25 cellular contexts compared by ENCODE assay signal in the genomic region with DNA sequence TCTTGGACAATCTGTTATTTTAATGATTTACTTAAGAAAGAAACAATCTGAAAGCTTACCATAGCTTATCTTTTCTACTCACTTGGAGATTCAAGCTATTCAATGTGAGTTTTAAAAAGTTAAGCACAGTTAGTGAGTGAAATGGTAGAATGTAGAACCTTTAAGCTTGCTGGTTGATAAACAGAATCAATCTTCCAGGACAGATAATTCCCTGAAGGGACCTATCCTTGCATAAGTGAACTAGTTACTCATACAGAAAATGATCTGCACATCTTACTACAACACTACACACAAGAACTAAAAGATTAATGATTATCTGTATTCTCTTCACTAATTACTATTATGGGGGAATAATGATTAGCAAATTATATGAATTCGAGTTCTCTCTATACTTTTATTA.
"Had no signal": no experiment of that assay in that cellular context is flagged by ENCODE, and none has a peak within 500 bp of the region (broad histone marks: within the 10 kb centered on the region; RNA-seq: fewer than 3 reads in every experiment).

No MANE protein-coding gene starts in this region.

- H3K27me3 ChIP-seq: SJSA1 had no signal

- ATAC-seq: activated CD4-positive, CD25-positive, alpha-beta regulatory T cell treated with anti-CD3 and anti-CD28 coated beads, Interleukin-2, amount 50 U/mL, for 24 hours; activated CD8-positive, alpha-beta T cell treated with anti-CD3 and anti-CD28 coated beads, Interleukin-2, amount 10 ng/mL, durations not matched to agents 7 days and 5 days; activated naive CD4-positive, alpha-beta T cell treated with anti-CD3 and anti-CD28 coated beads, Interleukin-2, amount 50 U/mL, for 72 hours; activated naive CD8-positive, alpha-beta T cell treated with anti-CD3 and anti-CD28 coated beads, Interleukin-2, amount 50 U/mL, for 24 hours; K562; PC-3; SK-N-SH treated with all-trans-retinoic acid at 6 μM for 48 hours had no signal

- DNase-seq: activated CD4-positive, alpha-beta T cell treated with anti-CD3 and anti-CD28 coated beads for 4 hours; activated CD8-positive, alpha-beta memory T cell treated with anti-CD3 and anti-CD28 coated beads, Interleukin-2, amount 50 U/mL, for 48 hours; activated CD8-positive, alpha-beta T cell treated with anti-CD3 and anti-CD28 coated beads, Interleukin-2, amount 10 ng/mL, durations not matched to agents 7 days and 5 days; activated effector memory CD4-positive, alpha-beta T cell treated with Interleukin-2 at 50 U/mL for 16 hours; activated naive CD4-positive, alpha-beta T cell; activated naive CD8-positive, alpha-beta T cell treated with anti-CD3 and anti-CD28 coated beads, Interleukin-2, amount 50 U/mL, for 24 hours; activated T-cell treated with anti-CD3 and anti-CD28 coated beads, Interleukin-2, amount 50 U/mL, for 1 hour; amygdala; Karpas-422; MM.1S; NCI-H1105; NCI-H1436 treated with DMSO at 0.1 percent for 48 hours; NCI-H187; NCI-H2081; NCI-H446; NCI-H524; NCI-H774; PC-3; SHP77; SW 1271 had no signal

- H3K9me3 ChIP-seq: SJSA1 had no signal

- H3K27ac ChIP-seq: SJSA1 had no signal

- H3K4me3 ChIP-seq: K562, SJSA1 had no signal
